ENCODE assay signal across 11 cellular contexts in genomic region chr15:55780292-55780691, GRCh38. TPM values are rescaled to one million over a fixed set of nuclear protein-coding genes. Genes with fewer than 3 reads are reported as not detected.
"Had no signal": no experiment of that assay in that cellular context is flagged by ENCODE, and none has a peak within 500 bp of the region (broad histone marks: within the 10 kb centered on the region; RNA-seq: fewer than 3 reads in every experiment).

No MANE protein-coding gene starts in this region.

- DNase-seq: GM23248, GOT3, H7, H9, HCEC 1CT, HFFc6 had no signal

- ATAC-seq: GM23338, HCT116 had no signal

- H2AFZ ChIP-seq: GM23248, GM23338 had no signal

- H3K4me3 Mint-ChIP-seq: GM23338, H9, HFFc6 had no signal

- H3K36me3 ChIP-seq: HAP-1 had no signal

- H3K4me1 ChIP-seq: HAP-1 had no signal

- FAIRE-seq: H1, H54 had no signal

- H3K4me3 ChIP-seq: GM23248, GM23338, HAP-1 had no signal

- H3K9me3 ChIP-seq: HAP-1 had no signal

- H3K27ac Mint-ChIP-seq: GM23338, H9, HFFc6 had no signal

- H3K4me2 ChIP-seq: GM23338 had no signal

- H3K9ac ChIP-seq: GM23248 had no signal

- H3K27ac ChIP-seq: GM23248 had no signal

RNA-seq across cellular contexts. Expression of gene PRTG, which starts 37.3 kb away (rescaled TPM):
- polyA plus RNA-seq: GM23248 had no signal
